Comparison of ENCODE assay signal across 20 cellular contexts in genomic region chr3:191301982-191302381, GRCh38. TPM values are rescaled to one million over a fixed set of nuclear protein-coding genes. Genes with fewer than 3 reads are reported as not detected.
"Had no signal": no experiment of that assay in that cellular context is flagged by ENCODE, and none has a peak within 500 bp of the region (broad histone marks: within the 10 kb centered on the region; RNA-seq: fewer than 3 reads in every experiment).

No MANE protein-coding gene starts in this region.

- H3K27me3 Mint-ChIP-seq: brain; effector memory CD8-positive, alpha-beta T cell; progenitor cell of endocrine pancreas had no signal

- H3K4me1 Mint-ChIP-seq: brain, immature natural killer cell had no signal

- H3K27ac Mint-ChIP-seq: activated naive CD4-positive, alpha-beta T cell treated with anti-CD3 and anti-CD28 coated beads for 36 hours; brain; effector memory CD8-positive, alpha-beta T cell; immature natural killer cell; progenitor cell of endocrine pancreas had no signal

- H3K4me3 Mint-ChIP-seq: activated naive CD4-positive, alpha-beta T cell treated with anti-CD3 and anti-CD28 coated beads for 36 hours; activated T-cell treated with anti-CD3 and anti-CD28 coated beads, Interleukin-2, amount 50 U/mL, for 4 hours; brain; effector memory CD8-positive, alpha-beta T cell; immature natural killer cell; neural crest cell had no signal

- H3K4me3 ChIP-seq: left ventricle myocardium inferior had no signal

- H3K9me3 Mint-ChIP-seq: activated naive CD4-positive, alpha-beta T cell treated with anti-CD3 and anti-CD28 coated beads for 36 hours; activated T-cell treated with anti-CD3 and anti-CD28 coated beads, Interleukin-2, amount 50 U/mL, for 4 hours; brain; neural crest cell had no signal

- DNase-seq: activated CD4-positive, alpha-beta T cell treated with anti-CD3 and anti-CD28 coated beads, Interleukin-2, amount 50 U/mL, for 1 hour; activated CD8-positive, alpha-beta memory T cell treated with anti-CD3 and anti-CD28 coated beads, Interleukin-2, amount 50 U/mL, for 4 hours; activated naive CD4-positive, alpha-beta T cell treated with anti-CD3 and anti-CD28 coated beads for 36 hours; activated T-cell treated with anti-CD3 and anti-CD28 coated beads, Interleukin-2, amount 50 U/mL, for 4 hours; caudate nucleus; effector memory CD8-positive, alpha-beta T cell; foreskin fibroblast; hippocampal formation; immature natural killer cell; kidney glomerular epithelial cell; left ventricle myocardium inferior; mammary epithelial cell; T1000 had no signal

- H3K4me1 ChIP-seq: left ventricle myocardium inferior had no signal

- ATAC-seq: activated CD4-positive, CD25-positive, alpha-beta regulatory T cell treated with anti-CD3 and anti-CD28 coated beads, Interleukin-2, amount 50 U/mL, for 24 hours; activated T-cell treated with anti-CD3 and anti-CD28 coated beads, Interleukin-2, amount 50 U/mL, for 4 hours; effector memory CD8-positive, alpha-beta T cell had no signal

- H3K36me3 Mint-ChIP-seq: brain, immature natural killer cell had no signal

- H3K27ac ChIP-seq: left ventricle myocardium inferior had no signal

- H3K36me3 ChIP-seq: left ventricle myocardium inferior had no signal

RNA-seq across cellular contexts. Expression of gene UTS2B, which starts 28.3 kb away (rescaled TPM):
- total RNA-seq: activated naive CD4-positive, alpha-beta T cell treated with anti-CD3 and anti-CD28 coated beads for 36 hours; activated T-cell treated with anti-CD3 and anti-CD28 coated beads, Interleukin-2, amount 50 U/mL, for 4 hours; dermis microvascular lymphatic vessel endothelial cell; skeletal muscle tissue; T-helper 1 cell treated with Interleukin-12 subunit alpha and Interleukin-12 subunit beta and Interleukin-4 antibody, amounts not matched to agents 30 ng/mL and 1 ng/mL, for 36 hours had no signal
- polyA plus RNA-seq: immature natural killer cell had no signal
